In the genomic region with DNA sequence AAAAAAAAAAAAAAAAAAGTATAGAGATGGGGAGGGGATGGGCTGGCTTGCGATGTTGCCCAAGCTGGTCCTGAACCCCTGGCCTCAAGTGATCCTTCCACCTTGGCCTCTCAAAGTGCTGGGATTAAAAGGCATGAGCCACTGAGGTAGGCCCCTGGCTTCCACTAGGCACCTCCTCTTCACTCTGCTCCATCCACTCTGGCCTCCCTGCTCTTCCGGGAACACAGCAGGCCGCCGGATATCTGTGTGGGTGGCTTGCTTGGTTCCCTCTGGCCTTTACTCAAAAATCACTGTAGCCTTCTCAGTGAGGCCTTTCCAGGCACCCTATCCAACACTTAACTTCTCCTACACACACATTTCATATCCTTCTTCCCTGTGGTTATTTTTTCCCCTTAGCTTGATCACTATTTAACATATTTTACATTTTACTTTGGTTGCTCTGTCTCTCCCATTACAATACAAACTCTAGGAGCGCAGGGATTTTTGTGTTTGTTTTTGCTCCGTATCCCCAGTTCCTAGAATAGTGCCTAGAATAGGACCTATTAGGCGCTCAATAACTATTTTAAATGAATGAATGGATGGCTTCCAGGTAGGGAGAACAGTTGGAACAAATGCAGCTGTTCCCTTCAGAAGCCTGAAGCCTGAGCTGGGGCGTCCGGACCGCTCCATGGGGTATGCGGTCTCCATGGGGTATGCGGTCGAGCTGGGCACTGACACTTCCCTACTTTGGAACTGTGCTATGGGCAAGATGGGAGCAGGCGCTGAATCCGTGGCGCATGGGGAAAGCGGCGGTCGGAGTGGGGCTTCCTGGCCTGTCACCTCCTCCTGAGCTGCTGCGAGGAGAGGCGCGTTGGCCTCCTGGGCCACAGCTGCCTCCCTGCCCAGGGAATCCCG, we compare ENCODE assay signal across 8 cellular contexts. TPM values are rescaled to one million over a fixed set of nuclear protein-coding genes. Genes with fewer than 3 reads are reported as not detected.
DNase-seq lines count a peak whose midpoint lies in the region; ATAC-seq and TF ChIP-seq lines count a peak whose summit lies in the region.

No MANE protein-coding gene starts in this region.

- peaks cover 20% of the 10 kb centered on the region for H3K27me3 ChIP-seq in HUES64 (ENCODE audit: insufficient read depth, low read length)
- no peaks in the 10 kb centered on the region for H3K27me3 ChIP-seq in lower lobe of right lung (ENCODE audit: low read depth)

- H3K36me3 ChIP-seq in HUES64 (ENCODE audit: insufficient read depth, low read length) (no peaks in the 10 kb centered on the region), lower lobe of right lung (no peaks in the 10 kb centered on the region), urinary bladder (ENCODE audit: insufficient read depth) (no peaks in the 10 kb centered on the region)

- H3K27ac ChIP-seq in HUES64 (ENCODE audit: low read depth, low read length) (peak overlapping the region; percentile 76; the same call in 1 of the 2 replicates), lower lobe of right lung (peak overlapping the region; percentile 98), urinary bladder (ENCODE audit: low read depth) (peak overlapping the region; percentile 82)

- DNase-seq in cardiac fibroblast (ENCODE audit: low read depth in 2 of 2) (peak; percentile 61 to 86), lower lobe of right lung (no peak), cortex of kidney (lab: John Stamatoyannopoulos, UW) (no peak), activated gamma-delta T cell treated with Interleukin-2 at 50 U/mL for 16 hours (no peak), DMS79 (lab: John Stamatoyannopoulos, UW) (no peak)

- 0 out of 2 replicates have a peak overlapping the region, but pooled peaks have one; percentile 45 for H3K9ac ChIP-seq in HUES64 (ENCODE audit: low read depth, low read length)

- H3K9me3 ChIP-seq in HUES64 (ENCODE audit: insufficient read depth, low read depth, low read length) (no peaks in the 10 kb centered on the region), lower lobe of right lung (no peaks in the 10 kb centered on the region)

- TF ChIP-seq CTCF in GM12875 (IDR thresholded peaks at IDR 0.05; ENCODE audit: borderline replicate concordance, insufficient read depth, low read depth, low read length) (no peak), cardiac fibroblast (IDR thresholded peaks at IDR 0.05; ENCODE audit: low read depth, low read length) (no peak), lower lobe of right lung (IDR thresholded peaks at IDR 0.05) (no peak)

- peak overlapping the region; percentile 65 for H3K4me3 ChIP-seq in GM12875 (ENCODE audit: low read depth, low read length)
- peak overlapping the region; percentile 71 for H3K4me3 ChIP-seq in HUES64 (ENCODE audit: low read length)
- peak overlapping the region; percentile 44 to 48 for H3K4me3 ChIP-seq in cardiac fibroblast (replicated peaks in 1 of 2; ENCODE audit: low read depth in 2 of 2, low read length in 2 of 2)
- H3K4me3 ChIP-seq in lower lobe of right lung, result peak overlapping the region; percentile 79
- peak overlapping the region; percentile 76 for H3K4me3 ChIP-seq in urinary bladder (ENCODE audit: low read depth, low read length)

- ATAC-seq in lower lobe of right lung, result peak; percentile 41 to 51

- intact Hi-C loops in lower lobe of right lung (cut with DNase I), result no loop called here

- peaks cover 34% of the 10 kb centered on the region for H3K4me1 ChIP-seq in HUES64 (ENCODE audit: insufficient read depth, low read length)
- H3K4me1 ChIP-seq in lower lobe of right lung, result peaks cover 24% of the 10 kb centered on the region
- H3K4me1 ChIP-seq in urinary bladder (ENCODE audit: insufficient read depth), result no peaks in the 10 kb centered on the region

- WGBS in HUES64, result 20% methylated on average over 23 of the region's 23 CpGs
- 16% methylated on average over 23 of the region's 23 CpGs for WGBS in urinary bladder

RNA-seq across cellular contexts. Expression of gene H3-3A, which starts 46.7 kb away (rescaled TPM):
- polyA plus RNA-seq in HUES64 (2013, experiment 1 of 2), result 1,082 TPM
- 1,153 TPM for polyA plus RNA-seq in HUES64 (2013, experiment 2 of 2)
- total RNA-seq in lower lobe of right lung, result 504 TPM
- total RNA-seq in urinary bladder, result 430 TPM
- 519 TPM for polyA plus RNA-seq in urinary bladder

Comparison
In these comparisons a context has a peak if more than half of its experiments do, and no peak if none do; other contexts are left out.
1. DNase-seq: peak in cardiac fibroblast (2 of 2); none in lower lobe of right lung (single experiment), cortex of kidney (single experiment), activated gamma-delta T cell treated with Interleukin-2 at 50 U/mL for 16 hours (single experiment) and DMS79 (single experiment).
2. Peak in every context shown above with its lines, with median percentiles within 50 percentile points of each other: H3K4me3 ChIP-seq and H3K27ac ChIP-seq.